Comparison of ENCODE assay signal across 24 cellular contexts in genomic region chr14:92490239-92490959, GRCh38. TPM values are rescaled to one million over a fixed set of nuclear protein-coding genes. Genes with fewer than 3 reads are reported as not detected.
DNase-seq lines count a peak whose midpoint lies in the region; ATAC-seq, FAIRE-seq and TF ChIP-seq lines count a peak whose summit lies in the region.
"Had no signal": no experiment of that assay in that cellular context is flagged by ENCODE, and none has a peak within 500 bp of the region (broad histone marks: within the 10 kb centered on the region; RNA-seq: fewer than 3 reads in every experiment).

No MANE protein-coding gene starts in this region.

- no peak overlapping the region for H3K9ac ChIP-seq in mesenchymal stem cell (ENCODE audit: low read length)
- H3K9ac ChIP-seq: neural progenitor cell had no signal

- H4K8ac ChIP-seq in mesenchymal stem cell (ENCODE audit: low read length): peak overlapping the region; percentile 83

- ATAC-seq in RWPE2 (ENCODE audit: low read depth): no peak
- ATAC-seq: activated T-helper 17 cell treated with anti-CD3 and anti-CD28 coated beads, Interleukin-2, amount 50 U/mL, for 72 hours; K562 had no signal

- POLR2A ChIA-PET in HEK293T (lab: Yijun Ruan, JAX): no interaction called here

- H3K9me3 Mint-ChIP-seq in type B pancreatic cell: no peaks in the 10 kb centered on the region
- H3K9me3 Mint-ChIP-seq: activated T-helper 17 cell treated with anti-CD3 and anti-CD28 coated beads, Interleukin-2, amount 50 U/mL, for 72 hours; neural progenitor cell; stimulated activated naive CD8-positive, alpha-beta T cell treated with anti-CD3 and anti-CD28 coated beads, Interleukin-15, Interleukin-2, amounts not matched to agents 100 ng/mL and 50 ng/mL, for 24 hours had no signal

- peak overlapping the region; percentile 12 for H2BK15ac ChIP-seq in mesenchymal stem cell (ENCODE audit: low read depth, poor library complexity, severe bottlenecking)

- no peak overlapping the region for H2BK120ac ChIP-seq in mesenchymal stem cell (ENCODE audit: low read depth, low read length)

- H3K27ac ChIP-seq in RWPE2 (ENCODE audit: poor library complexity, severe bottlenecking): no peak overlapping the region
- H3K27ac ChIP-seq in mesenchymal stem cell (ENCODE audit: low read length, poor library complexity, severe bottlenecking): no peak overlapping the region
- H3K27ac ChIP-seq: brain microvascular endothelial cell, neural progenitor cell, SJCRH30 had no signal

- H4K91ac ChIP-seq in mesenchymal stem cell (ENCODE audit: low read length): peak overlapping the region; percentile 22

- CTCF ChIA-PET in HEK293T (lab: Yijun Ruan, JAX): interaction anchor here (0.7 kb wide), 1 partner anchor 36 kb away, joined by 4 read pairs; no protein-coding TSS in a partner anchor

- H3K4me2 ChIP-seq in mesenchymal stem cell (ENCODE audit: low read length, poor library complexity, severe bottlenecking): no peak overlapping the region
- H3K4me2 ChIP-seq: neural progenitor cell had no signal

- H3K23ac ChIP-seq in mesenchymal stem cell (ENCODE audit: low read length in 2 of 2): no peak overlapping the region

- H2BK5ac ChIP-seq in mesenchymal stem cell (ENCODE audit: low read depth, low read length, poor library complexity, severe bottlenecking): no peak overlapping the region

- no peak overlapping the region for H3K14ac ChIP-seq in mesenchymal stem cell (ENCODE audit: low read length in 2 of 2)

- H3K36me3 ChIP-seq in RWPE2 (ENCODE audit: low read depth) (no peaks in the 10 kb centered on the region), mesenchymal stem cell (ENCODE audit: control insufficient read depth in 1 of 2, insufficient read depth in 2 of 2, low read depth in 1 of 2, low read length in 2 of 2) (no peaks in the 10 kb centered on the region)
- H3K36me3 ChIP-seq: brain microvascular endothelial cell, neural progenitor cell, sigmoid colon, SJCRH30 had no signal

- H2BK12ac ChIP-seq in mesenchymal stem cell (ENCODE audit: low read length in 2 of 2): peak overlapping the region; percentile 24 to 61

- H3K27ac Mint-ChIP-seq in type B pancreatic cell: peak overlapping the region; percentile 42
- H3K27ac Mint-ChIP-seq: activated T-helper 17 cell treated with anti-CD3 and anti-CD28 coated beads, Interleukin-2, amount 50 U/mL, for 72 hours; B cell; neural progenitor cell; stimulated activated naive CD8-positive, alpha-beta T cell treated with anti-CD3 and anti-CD28 coated beads, Interleukin-15, Interleukin-2, amounts not matched to agents 100 ng/mL and 50 ng/mL, for 24 hours had no signal

- no peak overlapping the region for H3K4me3 Mint-ChIP-seq in type B pancreatic cell
- H3K4me3 Mint-ChIP-seq: activated T-helper 17 cell treated with anti-CD3 and anti-CD28 coated beads, Interleukin-2, amount 50 U/mL, for 72 hours; B cell; neural progenitor cell; stimulated activated naive CD8-positive, alpha-beta T cell treated with anti-CD3 and anti-CD28 coated beads, Interleukin-15, Interleukin-2, amounts not matched to agents 100 ng/mL and 50 ng/mL, for 24 hours had no signal

- H3K9me3 ChIP-seq in RWPE2 (ENCODE audit: severe bottlenecking) (no peaks in the 10 kb centered on the region), mesenchymal stem cell (ENCODE audit: control insufficient read depth, low read length) (no peaks in the 10 kb centered on the region)
- H3K9me3 ChIP-seq: sigmoid colon, SJCRH30 had no signal

- 82% methylated on average over 15 of the region's 17 CpGs for WGBS in mesenchymal stem cell

- H3K4me1 ChIP-seq in RWPE2 (ENCODE audit: insufficient read depth, poor library complexity, severe bottlenecking) (no peaks in the 10 kb centered on the region), mesenchymal stem cell (ENCODE audit: control insufficient read depth, insufficient read depth, low read depth, low read length) (peaks cover 2% of the 10 kb centered on the region)
- H3K4me1 ChIP-seq: neural progenitor cell, SJCRH30 had no signal

- no peak overlapping the region for H2AK5ac ChIP-seq in mesenchymal stem cell (ENCODE audit: low read length, severe bottlenecking)

- no peak for TF ChIP-seq POLR2A in GM12891 (IDR thresholded peaks at IDR 0.05; ENCODE audit: low read depth, low read length)

- peak; percentile 49 for DNase-seq in RWPE2 (ENCODE audit: low spot score)
- DNase-seq in head of caudate nucleus: peak in 35 of 42 donors; percentile 18 to 74 (median 49)
- DNase-seq in mesenchymal stem cell: no peak
- DNase-seq in type B pancreatic cell (ENCODE audit: extremely low spot score, unreplicated experiment): no peak
- DNase-seq in GM12891 (ENCODE audit: insufficient read length, low spot score): no peak
- no peak for DNase-seq in HEK293T (ENCODE audit: extremely low spot score)
- no peak for DNase-seq in SW480 (ENCODE audit: low spot score)
- DNase-seq: activated CD4-positive, CD25-positive, alpha-beta regulatory T cell; activated CD8-positive, alpha-beta memory T cell treated with anti-CD3 and anti-CD28 coated beads for 24 hours; brain microvascular endothelial cell; MV-4-11; NCI-H2029; NCI-H524; sigmoid colon; SJCRH30; stimulated activated CD4-positive, alpha-beta T cell treated with anti-CD3 and anti-CD28 coated beads, Interleukin-2, amount 100 ng/mL, for 24 hours; T-helper 2 cell had no signal

- peak overlapping the region in 1 of 2 experiments; percentile 52 for H3K4ac ChIP-seq in mesenchymal stem cell (ENCODE audit: low read depth in 1 of 2, low read length in 2 of 2)

- H3K4me3 ChIP-seq in RWPE2 (ENCODE audit: severe bottlenecking) (no peak overlapping the region), mesenchymal stem cell (ENCODE audit: insufficient read depth in 1 of 2, low read depth in 1 of 2, low read length in 2 of 2) (no peak overlapping the region)
- H3K4me3 ChIP-seq: dorsolateral prefrontal cortex, K562, neural progenitor cell, sigmoid colon, SJCRH30 had no signal

- FAIRE-seq in GM12891 (lab: Jason Lieb, UNC): no peak
- FAIRE-seq: K562, urothelium cell line had no signal

- peaks cover 17% of the 10 kb centered on the region for H3K4me1 Mint-ChIP-seq in type B pancreatic cell (ENCODE audit: unreplicated experiment)
- H3K4me1 Mint-ChIP-seq: activated T-helper 17 cell treated with anti-CD3 and anti-CD28 coated beads, Interleukin-2, amount 50 U/mL, for 72 hours had no signal

- H2AFZ ChIP-seq in mesenchymal stem cell (ENCODE audit: low read depth, low read length): peak overlapping the region; percentile 34
- H2AFZ ChIP-seq: neural progenitor cell had no signal

- peak overlapping the region; percentile 63 to 92 for H3K18ac ChIP-seq in mesenchymal stem cell (ENCODE audit: low read depth in 1 of 2, low read length in 2 of 2)

- no peaks in the 10 kb centered on the region for H3K79me1 ChIP-seq in mesenchymal stem cell (replicated peaks; ENCODE audit: low read length, poor library complexity, severe bottlenecking)

- H3K27me3 Mint-ChIP-seq in type B pancreatic cell: peaks cover 6% of the 10 kb centered on the region

- H3K36me3 Mint-ChIP-seq in type B pancreatic cell: no peaks in the 10 kb centered on the region
- H3K36me3 Mint-ChIP-seq: neural progenitor cell had no signal

- no peak for TF ChIP-seq CTCF in RWPE2 (IDR thresholded peaks at IDR 0.05; ENCODE audit: poor library complexity, severe bottlenecking)
- TF ChIP-seq CTCF in type B pancreatic cell (conservative IDR thresholded peaks at IDR 0.05): no peak

- intact Hi-C loops in head of caudate nucleus (cut with DNase I): no loop called here

- H3K27me3 ChIP-seq in RWPE2 (ENCODE audit: insufficient read depth, poor library complexity, severe bottlenecking) (no peaks in the 10 kb centered on the region), mesenchymal stem cell (ENCODE audit: control insufficient read depth in 1 of 2, insufficient read depth in 1 of 2, low read length in 2 of 2) (peaks cover 0 to 9% of the 10 kb centered on the region in 2 experiments)
- H3K27me3 ChIP-seq: brain microvascular endothelial cell, dorsolateral prefrontal cortex, neural progenitor cell, sigmoid colon, SJCRH30 had no signal

TF ChIP-seq in GM12891, 5 proteins besides CTCF, POLR2A, EP300 and RAD21:
- TF ChIP-seq POLR2AphosphoS5 (IDR thresholded peaks at IDR 0.05; ENCODE audit: low read depth, low read length) (no peak), PAX5 (IDR thresholded peaks at IDR 0.05; ENCODE audit: insufficient read depth, low read length, severe bottlenecking) (no peak), SPI1 (IDR thresholded peaks at IDR 0.05; ENCODE audit: low read depth, low read length) (no peak), TAF1 (IDR thresholded peaks at IDR 0.05; ENCODE audit: low read depth, low read length) (no peak), POU2F2 (IDR thresholded peaks at IDR 0.05; ENCODE audit: low read depth, low read length) (no peak)

TF ChIP-seq in HEK293T, 16 proteins besides CTCF, POLR2A, EP300 and RAD21:
- no peak for TF ChIP-seq FOXM1 (IDR thresholded peaks at IDR 0.05; ENCODE audit: borderline replicate concordance)
- no peak for TF ChIP-seq CTBP1 (IDR thresholded peaks at IDR 0.05; ENCODE audit: borderline replicate concordance)
- TF ChIP-seq SUZ12 (IDR thresholded peaks at IDR 0.05): no peak
- no peak for TF ChIP-seq LEF1 (IDR thresholded peaks at IDR 0.05; ENCODE audit: borderline replicate concordance)
- TF ChIP-seq PKNOX1 (IDR thresholded peaks at IDR 0.05): no peak
- TF ChIP-seq FOXA1 (IDR thresholded peaks at IDR 0.05): no peak
- TF ChIP-seq ELF4 (IDR thresholded peaks at IDR 0.05): no peak
- TF ChIP-seq TARDBP (IDR thresholded peaks at IDR 0.05): no peak
- no peak for TF ChIP-seq ARNT (IDR thresholded peaks at IDR 0.05)
- TF ChIP-seq L3MBTL2 (conservative IDR thresholded peaks at IDR 0.05): no peak
- no peak for TF ChIP-seq ZNF384 (IDR thresholded peaks at IDR 0.05)
- no peak for TF ChIP-seq BHLHE40 (IDR thresholded peaks at IDR 0.05; ENCODE audit: borderline replicate concordance)
- no peak for TF ChIP-seq SP1 (IDR thresholded peaks at IDR 0.05)
- no peak for TF ChIP-seq FOXK2 (IDR thresholded peaks at IDR 0.05)

RNA-seq across cellular contexts. Expression of gene RIN3, which starts 23.2 kb away (rescaled TPM):
- polyA plus RNA-seq in mesenchymal stem cell (2013, experiment 1 of 2): 19.4 TPM
- 19.3 TPM for polyA plus RNA-seq in mesenchymal stem cell (2013, experiment 2 of 2)
- total RNA-seq in type B pancreatic cell (ENCODE audit: low replicate concordance): 11.3 and 12.9 TPM in 2 replicates
- polyA plus RNA-seq in GM12891 (2012; ENCODE audit: low read depth, missing spikeins): 7.6 TPM
- total RNA-seq: SJCRH30 had no signal

Comparison
In these comparisons a context has a peak if more than half of its experiments do, and no peak if none do; other contexts are left out.
1. DNase-seq: peak in RWPE2 (single experiment) and head of caudate nucleus (35 of 42); none in mesenchymal stem cell (single experiment), type B pancreatic cell (single experiment), GM12891 (single experiment), HEK293T (single experiment) and SW480 (single experiment).